14 cellular contexts compared by ENCODE assay signal in genomic region chr4:109206610-109207009, GRCh38.
"Had no signal": no experiment of that assay in that cellular context is flagged by ENCODE, and none has a peak within 500 bp of the region (broad histone marks: within the 10 kb centered on the region; RNA-seq: fewer than 3 reads in every experiment).

No MANE protein-coding gene starts in this region.

- H3K36me3 ChIP-seq: heart left ventricle, stomach, thoracic aorta had no signal

- H3K4me1 ChIP-seq: heart left ventricle, stomach had no signal

- DNase-seq: activated CD4-positive, alpha-beta T cell treated with anti-CD3 and anti-CD28 coated beads for 1 hour; activated CD4-positive, alpha-beta T cell treated with anti-CD3 and anti-CD28 coated beads, Interleukin-2, amount 50 U/mL, for 48 hours; activated CD8-positive, alpha-beta memory T cell treated with anti-CD3 and anti-CD28 coated beads, Interleukin-2, amount 10 ng/mL, durations not matched to agents 7 days and 5 days; activated effector memory CD4-positive, alpha-beta T cell treated with anti-CD3 and anti-CD28 coated beads, Interleukin-2, amount 50 U/mL, for 16 hours; activated T-cell treated with anti-CD3 and anti-CD28 coated beads, Interleukin-2, amount 50 U/mL, for 24 hours; heart left ventricle; left colon; stomach had no signal

- ATAC-seq: activated CD8-positive, alpha-beta memory T cell treated with anti-CD3 and anti-CD28 coated beads, Interleukin-2, amount 10 ng/mL, durations not matched to agents 7 days and 5 days; esophagus mucosa; heart left ventricle; left colon had no signal

- H3K36me3 Mint-ChIP-seq: activated CD8-positive, alpha-beta memory T cell treated with anti-CD3 and anti-CD28 coated beads, Interleukin-2, amount 10 ng/mL, durations not matched to agents 7 days and 5 days; activated naive CD8-positive, alpha-beta T cell had no signal

- H3K9me3 ChIP-seq: heart left ventricle, stomach, thoracic aorta had no signal

- FAIRE-seq: bronchial epithelial cell had no signal

- H3K4me1 Mint-ChIP-seq: activated CD8-positive, alpha-beta memory T cell treated with anti-CD3 and anti-CD28 coated beads, Interleukin-2, amount 10 ng/mL, durations not matched to agents 7 days and 5 days had no signal

- H3K27me3 ChIP-seq: heart left ventricle, stomach had no signal

- H3K9me3 Mint-ChIP-seq: activated T-cell treated with anti-CD3 and anti-CD28 coated beads, Interleukin-2, amount 50 U/mL, for 24 hours; neural crest cell had no signal

- H3K27ac Mint-ChIP-seq: activated CD8-positive, alpha-beta memory T cell treated with anti-CD3 and anti-CD28 coated beads, Interleukin-2, amount 10 ng/mL, durations not matched to agents 7 days and 5 days; activated naive CD8-positive, alpha-beta T cell; activated T-cell treated with anti-CD3 and anti-CD28 coated beads, Interleukin-2, amount 50 U/mL, for 24 hours had no signal

- H3K4me3 Mint-ChIP-seq: activated CD8-positive, alpha-beta memory T cell treated with anti-CD3 and anti-CD28 coated beads, Interleukin-2, amount 10 ng/mL, durations not matched to agents 7 days and 5 days; activated naive CD8-positive, alpha-beta T cell; activated T-cell treated with anti-CD3 and anti-CD28 coated beads, Interleukin-2, amount 50 U/mL, for 24 hours; neural crest cell had no signal

- H3K27ac ChIP-seq: heart left ventricle, skin epidermis, stomach, thoracic aorta had no signal

- H3K4me3 ChIP-seq: heart left ventricle, skin epidermis, stomach, thoracic aorta had no signal
